Comparison of ENCODE assay signal across 8 cellular contexts in genomic region chr22:41910599-41911291, GRCh38. TPM values are rescaled to one million over a fixed set of nuclear protein-coding genes. Genes with fewer than 3 reads are reported as not detected.
DNase-seq lines count a peak whose midpoint lies in the region; ATAC-seq and TF ChIP-seq lines count a peak whose summit lies in the region.

No MANE protein-coding gene starts in this region.

- peaks cover 18 to 59% (median 38%) of the 10 kb centered on the region in 3 donors for H3K4me1 ChIP-seq in esophagus squamous epithelium

- no peaks in the 10 kb centered on the region for H3K9me3 ChIP-seq in esophagus squamous epithelium

- no peak overlapping the region for H3K27ac Mint-ChIP-seq in WTC11

- peaks cover 5 to 23% (median 10%) of the 10 kb centered on the region in 3 donors for H3K36me3 ChIP-seq in esophagus squamous epithelium

- H3K4me3 Mint-ChIP-seq in WTC11: no peak overlapping the region

- intact Hi-C loops in esophagus squamous epithelium (cut with DNase I): no loop called here

- peaks cover 29 to 71% (median 35%) of the 10 kb centered on the region in 4 donors for H3K27me3 ChIP-seq in esophagus squamous epithelium

- H3K9me3 Mint-ChIP-seq in WTC11: no peaks in the 10 kb centered on the region

- H3K27me3 Mint-ChIP-seq in WTC11 (ENCODE audit: low read depth): peaks cover 62% of the 10 kb centered on the region

- TF ChIP-seq CTCF in WTC11 (IDR thresholded peaks at IDR 0.05) (no peak), esophagus squamous epithelium (IDR thresholded peaks at IDR 0.05) (no peak)

- peaks cover 22% of the 10 kb centered on the region for H3K4me1 Mint-ChIP-seq in WTC11

- DNase-seq in D341Med (ENCODE audit: low spot score): peak; percentile 62
- no peak for DNase-seq in WTC11 (ENCODE audit: low spot score)
- DNase-seq in esophagus squamous epithelium (lab: John Stamatoyannopoulos, UW): no peak
- DNase-seq in nucleus accumbens (lab: John Stamatoyannopoulos, UW): peak in 37 of 56 donors; percentile 6 to 75 (median 42)
- no peak for DNase-seq in GM19238 (ENCODE audit: insufficient read length, low spot score)
- no peak for DNase-seq in DMS153 treated with DMSO at 0.1 percent for 48 hours (lab: John Stamatoyannopoulos, UW; ENCODE audit: unreplicated experiment)
- DNase-seq in COLO668 (lab: John Stamatoyannopoulos, UW; ENCODE audit: unreplicated experiment): no peak

- no peak for ATAC-seq in WTC11
- ATAC-seq in GM21717 (IDR thresholded peaks at IDR 0.05; ENCODE audit: unreplicated experiment): no peak

- H3K36me3 Mint-ChIP-seq in WTC11: peaks cover 2% of the 10 kb centered on the region; the same call in 1 of the 2 replicates

- CTCF ChIA-PET in WTC11 (lab: Charles Lee): interaction anchor here (0.5 to 3.8 kb wide), 11 partner anchors 8 to 244 kb away, joined by 3 to 66 read pairs (median 6); partner anchors contain the start of genes SREBF2 and TNFRSF13C

- TF ChIP-seq POLR2A in esophagus squamous epithelium (IDR thresholded peaks at IDR 0.05): no peak

- H3K27ac ChIP-seq in esophagus squamous epithelium: no peak overlapping the region

- H3K4me3 ChIP-seq in esophagus squamous epithelium: peak overlapping the region; percentile 11 to 63 (median 28)

- POLR2A ChIA-PET in WTC11 (lab: Charles Lee): interaction anchor here (1.5 kb wide), 1 partner anchor 110 kb away, joined by 5 read pairs; the partner anchor contains the start of gene CCDC134

- no CpG with 5 or more reads among the region's 61 CpGs for WGBS in esophagus squamous epithelium, 2 donors

TF ChIP-seq in WTC11, 78 proteins besides CTCF, POLR2A, EP300 and RAD21:
- 0 out of 2 replicates have a peak, but pooled peaks have one; percentile 22 for TF ChIP-seq ZNF512 (CRISPR knock-in tag; IDR thresholded peaks at IDR 0.05; ENCODE audit: borderline replicate concordance)
- TF ChIP-seq PREB (CRISPR knock-in tag; IDR thresholded peaks at IDR 0.05; ENCODE audit: borderline replicate concordance): no peak

RNA-seq across cellular contexts. Expression of gene SHISA8, which starts 4.1 kb away (rescaled TPM):
- 2.1 to 2.4 TPM (median 2.2 TPM) in 3 replicates for total RNA-seq in WTC11 (2021)
- total RNA-seq in esophagus squamous epithelium: not detected

RNA-seq across cellular contexts. Expression of gene TNFRSF13C, which starts 15.9 kb away (rescaled TPM):
- total RNA-seq in WTC11 (2021) (2.8 to 3.6 TPM (median 2.8 TPM) in 3 replicates), esophagus squamous epithelium (1 to 10 TPM in 1 of 4 donors, under 1 TPM in 3; 0.19 to 1.9 (median 0.32) TPM)

RNA-seq across cellular contexts. Expression of gene CENPM, which starts 36.2 kb away (rescaled TPM):
- total RNA-seq in WTC11 (2021) (40.3 to 43.7 TPM (median 41.7 TPM) in 3 replicates), esophagus squamous epithelium (10 to 100 TPM in 2 of 4 donors, 1 to 10 TPM in 2; 6.9 to 12.6 (median 10.5) TPM)

RNA-seq across cellular contexts. Expression of gene SEPTIN3, which starts 58.5 kb away (rescaled TPM):
- 19.5 to 25.3 TPM (median 24.0 TPM) in 3 replicates for total RNA-seq in WTC11 (2021)
- total RNA-seq in esophagus squamous epithelium: 1 to 10 TPM in 1 of 4 donors, under 1 TPM in 3; 0.04 to 1.1 (median 0.34) TPM

Comparison
In these comparisons a context has a peak if more than half of its experiments do, and no peak if none do; other contexts are left out.
1. DNase-seq: peak in D341Med (single experiment) and nucleus accumbens (37 of 56); none in WTC11 (single experiment), esophagus squamous epithelium (single experiment), GM19238 (single experiment), DMS153 treated with DMSO at 0.1 percent for 48 hours (single experiment) and COLO668 (single experiment).